ENCODE assay signal across 13 cellular contexts in the genomic region with DNA sequence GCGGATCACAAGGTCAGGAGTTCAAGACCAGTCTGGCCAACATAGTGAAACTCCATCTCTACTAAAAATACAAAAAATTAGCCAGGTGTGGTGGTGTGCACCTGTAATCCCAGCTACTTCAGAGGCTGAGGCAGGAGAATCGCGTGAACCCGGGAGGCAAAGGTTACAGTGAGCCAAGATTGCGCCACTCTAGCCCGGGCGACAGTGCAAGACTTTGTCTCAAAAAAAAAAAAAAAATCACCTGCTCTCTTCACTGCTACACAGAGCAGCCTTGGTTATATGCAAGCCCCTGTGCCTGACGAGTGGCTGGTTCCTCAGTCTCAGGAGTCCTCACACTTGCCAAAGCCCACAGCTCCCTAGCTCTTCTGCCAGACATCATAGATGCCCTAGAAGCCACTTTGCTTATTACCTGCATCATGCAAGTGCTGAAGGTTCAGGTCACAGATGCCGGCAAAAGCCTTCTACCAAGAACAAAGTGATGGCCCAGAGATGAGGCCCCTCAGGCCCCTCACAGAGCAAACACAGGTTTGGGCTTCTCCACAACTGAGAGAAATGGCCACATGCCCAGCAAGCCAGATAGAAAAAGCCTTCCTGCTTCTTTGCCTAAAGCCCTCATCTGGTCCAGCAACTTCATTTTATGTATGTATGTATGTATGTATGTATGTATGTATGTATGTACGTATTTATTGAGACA.
"Had no signal": no experiment of that assay in that cellular context is flagged by ENCODE, and none has a peak within 500 bp of the region (broad histone marks: within the 10 kb centered on the region; RNA-seq: fewer than 3 reads in every experiment).

No MANE protein-coding gene starts in this region.

- ATAC-seq: activated CD8-positive, alpha-beta T cell treated with anti-CD3 and anti-CD28 coated beads for 36 hours; psoas muscle; stimulated activated naive CD8-positive, alpha-beta T cell treated with anti-CD3 and anti-CD28 coated beads, Interleukin-15, amount 100 ng/mL, for 72 hours had no signal

- H3K9me3 Mint-ChIP-seq: activated B cell treated with CpG ODN at 0.5 μM for 24 hours had no signal

- H3K27me3 Mint-ChIP-seq: activated B cell treated with CpG ODN at 0.5 μM for 24 hours; activated CD8-positive, alpha-beta T cell treated with anti-CD3 and anti-CD28 coated beads for 36 hours; activated naive CD8-positive, alpha-beta T cell treated with anti-CD3 and anti-CD28 coated beads, Interleukin-2, amount 10 ng/mL, durations not matched to agents 7 days and 5 days; stimulated activated naive CD8-positive, alpha-beta T cell treated with anti-CD3 and anti-CD28 coated beads, Interleukin-15, amount 100 ng/mL, for 72 hours had no signal

- DNase-seq: activated B cell treated with CpG ODN at 0.5 μM for 24 hours; activated CD8-positive, alpha-beta T cell treated with anti-CD3 and anti-CD28 coated beads for 36 hours; activated effector memory CD4-positive, alpha-beta T cell treated with anti-CD3 and anti-CD28 coated beads, Interleukin-2, amount 50 U/mL, for 16 hours; activated naive CD8-positive, alpha-beta T cell treated with anti-CD3 and anti-CD28 coated beads, Interleukin-2, amount 10 ng/mL, durations not matched to agents 7 days and 5 days; aorta; effector CD4-positive, alpha-beta T cell; foreskin melanocyte; mesendoderm; nephron progenitor cell; psoas muscle; stimulated activated CD4-positive, alpha-beta T cell treated with anti-CD3 and anti-CD28 coated beads, Interleukin-2, amount 100 ng/mL, for 48 hours; stimulated activated naive CD8-positive, alpha-beta T cell treated with anti-CD3 and anti-CD28 coated beads, Interleukin-15, amount 100 ng/mL, for 72 hours had no signal

- H3K27ac Mint-ChIP-seq: activated B cell treated with CpG ODN at 0.5 μM for 24 hours; activated naive CD8-positive, alpha-beta T cell treated with anti-CD3 and anti-CD28 coated beads, Interleukin-2, amount 10 ng/mL, durations not matched to agents 7 days and 5 days; nephron progenitor cell had no signal

- H3K27ac ChIP-seq: breast epithelium, psoas muscle had no signal

- H3K4me3 Mint-ChIP-seq: activated B cell treated with CpG ODN at 0.5 μM for 24 hours; activated CD8-positive, alpha-beta T cell treated with anti-CD3 and anti-CD28 coated beads for 36 hours; activated naive CD8-positive, alpha-beta T cell treated with anti-CD3 and anti-CD28 coated beads, Interleukin-2, amount 10 ng/mL, durations not matched to agents 7 days and 5 days; nephron progenitor cell; stimulated activated naive CD8-positive, alpha-beta T cell treated with anti-CD3 and anti-CD28 coated beads, Interleukin-15, amount 100 ng/mL, for 72 hours had no signal
